ENCODE assay signal across 8 cellular contexts in genomic region chr3:51385621-51386091, GRCh38. TPM values are rescaled to one million over a fixed set of nuclear protein-coding genes. Genes with fewer than 3 reads are reported as not detected.
DNase-seq lines count a peak whose midpoint lies in the region; ATAC-seq and TF ChIP-seq lines count a peak whose summit lies in the region.

No MANE protein-coding gene starts in this region.

- peak overlapping the region; percentile 84 for H3K4me3 ChIP-seq in BE2C (ENCODE audit: low read depth, low read length)
- peak overlapping the region; percentile 67 to 94 for H3K4me3 ChIP-seq in muscle layer of colon (ENCODE audit: low read depth in 1 of 2, low read length in 2 of 2)

- no peaks in the 10 kb centered on the region for H3K27me3 Mint-ChIP-seq in IgD-negative memory B cell

- peak overlapping the region; percentile 95 to 100 (median 99) for H3K4me3 Mint-ChIP-seq in IgD-negative memory B cell

- peaks cover 25 to 36% (median 33%) of the 10 kb centered on the region in 3 donors for H3K4me1 Mint-ChIP-seq in IgD-negative memory B cell

- peak overlapping the region; percentile 97 to 99 (median 98) for H3K27ac Mint-ChIP-seq in IgD-negative memory B cell

- no peak for ATAC-seq in GM18907 (IDR thresholded peaks at IDR 0.05; ENCODE audit: unreplicated experiment)

- TF ChIP-seq CTCF in BE2C (IDR thresholded peaks at IDR 0.05; ENCODE audit: low read depth, low read length) = no peak

- H3K9me3 ChIP-seq in BE2C = no peaks in the 10 kb centered on the region
- H3K9me3 ChIP-seq in muscle layer of colon (ENCODE audit: low read length) = no peaks in the 10 kb centered on the region

- H3K36me3 Mint-ChIP-seq in IgD-negative memory B cell = no peaks in the 10 kb centered on the region

- no peaks in the 10 kb centered on the region for H3K27me3 ChIP-seq in BE2C
- H3K27me3 ChIP-seq in muscle layer of colon (ENCODE audit: control insufficient read depth in 1 of 2, insufficient read depth in 2 of 2, low read length in 2 of 2) = no peaks in the 10 kb centered on the region

- peak overlapping the region; percentile 40 for H3K27ac ChIP-seq in muscle layer of colon (ENCODE audit: low read depth, low read length)

- H3K4me1 ChIP-seq in BE2C (no peaks in the 10 kb centered on the region; the same call in 1 of the 2 replicates), muscle layer of colon (ENCODE audit: insufficient read depth, low read length) (peaks cover 33% of the 10 kb centered on the region)

- DNase-seq in BE2C (no peak), NK-92 (lab: John Stamatoyannopoulos, UW; ENCODE audit: unreplicated experiment) (no peak), dedifferentiated amniotic fluid mesenchymal stem cell (ENCODE audit: extremely low spot score) (no peak), NAMALWA (ENCODE audit: low spot score) (no peak)
- DNase-seq in central memory CD4-positive, alpha-beta T cell = peak; percentile 28

- no peaks in the 10 kb centered on the region for H3K9me3 Mint-ChIP-seq in IgD-negative memory B cell

- peaks cover 6% of the 10 kb centered on the region for H3K36me3 ChIP-seq in BE2C
- peaks cover 21% of the 10 kb centered on the region for H3K36me3 ChIP-seq in muscle layer of colon (ENCODE audit: insufficient read depth, low read length)

- H3K9ac ChIP-seq in muscle layer of colon (ENCODE audit: low read length) = peak overlapping the region; percentile 41

RNA-seq across cellular contexts. Expression of gene MANF, which starts 0.6 kb away (rescaled TPM):
- polyA plus RNA-seq in BE2C (2012; ENCODE audit: insufficient read depth, insufficient read length, low read depth) = 114 TPM
- polyA plus RNA-seq in IgD-negative memory B cell = 33.6 TPM

RNA-seq across cellular contexts. Expression of gene RBM15B, which starts 5.4 kb away (rescaled TPM):
- polyA plus RNA-seq in BE2C (2012; ENCODE audit: insufficient read depth, insufficient read length, low read depth) = 42.1 TPM
- polyA plus RNA-seq in IgD-negative memory B cell = 10.8 TPM
